Comparison of ENCODE assay signal across 9 cellular contexts in genomic region chr1:19430121-19431068, GRCh38. TPM values are rescaled to one million over a fixed set of nuclear protein-coding genes. Genes with fewer than 3 reads are reported as not detected.
DNase-seq lines count a peak whose midpoint lies in the region; ATAC-seq lines count a peak whose summit lies in the region.
"Had no signal": no experiment of that assay in that cellular context is flagged by ENCODE, and none has a peak within 500 bp of the region (broad histone marks: within the 10 kb centered on the region; RNA-seq: fewer than 3 reads in every experiment).

No MANE protein-coding gene starts in this region.

- POLR2A ChIA-PET in naive thymus-derived CD8-positive, alpha-beta T cell (lab: Charles Lee), result interaction anchor here (0.5 to 1.4 kb wide), 2 partner anchors 11 to 39 kb away, joined by 3 to 5 read pairs; no protein-coding TSS in a partner anchor

- H3K4me1 ChIP-seq in CD4-positive, CD25-positive, alpha-beta regulatory T cell (ENCODE audit: control insufficient read depth, insufficient read depth, low read length, poor library complexity, severe bottlenecking), result peaks cover 53% of the 10 kb centered on the region
- peaks cover 49 to 50% of the 10 kb centered on the region in 2 donors for H3K4me1 ChIP-seq in duodenal mucosa (ENCODE audit: control insufficient read depth in 1 of 2, insufficient read depth in 2 of 2, low read length in 2 of 2)

- H3K4me3 ChIP-seq in CD4-positive, CD25-positive, alpha-beta regulatory T cell (ENCODE audit: low read depth, low read length), result peak overlapping the region; percentile 14
- H3K4me3 ChIP-seq in duodenal mucosa (ENCODE audit: low read depth in 1 of 2, low read length in 2 of 2), result peak overlapping the region in 1 of 2 donors; percentile 13

- peaks cover 12% of the 10 kb centered on the region for H3K36me3 ChIP-seq in CD4-positive, CD25-positive, alpha-beta regulatory T cell (ENCODE audit: control insufficient read depth, insufficient read depth, low read length)
- H3K36me3 ChIP-seq in duodenal mucosa (ENCODE audit: control insufficient read depth in 1 of 2, insufficient read depth in 2 of 2, low read length in 2 of 2), result peaks cover 0 to 5% of the 10 kb centered on the region in 2 donors

- no peaks in the 10 kb centered on the region for H3K27me3 ChIP-seq in CD4-positive, CD25-positive, alpha-beta regulatory T cell (ENCODE audit: control insufficient read depth, insufficient read depth, low read length)
- H3K27me3 ChIP-seq in duodenal mucosa (ENCODE audit: control insufficient read depth in 1 of 2, insufficient read depth in 2 of 2, low read length in 2 of 2), result no peaks in the 10 kb centered on the region

- no peak overlapping the region for H3K27ac ChIP-seq in CD4-positive, CD25-positive, alpha-beta regulatory T cell (ENCODE audit: insufficient read depth, low read length, poor library complexity, severe bottlenecking)
- H3K27ac ChIP-seq in duodenal mucosa (ENCODE audit: low read depth, low read length), result peak overlapping the region; percentile 44
- H3K27ac ChIP-seq: parathyroid adenoma had no signal

- H3K9ac ChIP-seq in duodenal mucosa (ENCODE audit: low read depth in 1 of 2, low read length in 2 of 2), result no peak overlapping the region
- H3K9ac ChIP-seq: parathyroid adenoma had no signal

- H3K27ac Mint-ChIP-seq in CD4-positive, CD25-positive, alpha-beta regulatory T cell, result peak overlapping the region; percentile 33 to 81 (median 78)
- H3K27ac Mint-ChIP-seq in naive thymus-derived CD8-positive, alpha-beta T cell, result peak overlapping the region; percentile 10 to 88 (median 62)

- H3K4me1 Mint-ChIP-seq in CD4-positive, CD25-positive, alpha-beta regulatory T cell, result peaks cover 28 to 89% (median 66%) of the 10 kb centered on the region in 4 donors
- peaks cover 47 to 94% (median 89%) of the 10 kb centered on the region in 4 donors for H3K4me1 Mint-ChIP-seq in naive thymus-derived CD8-positive, alpha-beta T cell

- peaks cover 15% of the 10 kb centered on the region for H3K36me3 Mint-ChIP-seq in CD4-positive, CD25-positive, alpha-beta regulatory T cell
- peaks cover 0 to 46% (median 0%) of the 10 kb centered on the region in 3 donors for H3K36me3 Mint-ChIP-seq in naive thymus-derived CD8-positive, alpha-beta T cell

- H3K4me3 Mint-ChIP-seq in CD4-positive, CD25-positive, alpha-beta regulatory T cell, result peak overlapping the region; percentile 6 to 72 (median 38)
- peak overlapping the region in 9 of 10 donors; percentile 25 to 80 (median 57) for H3K4me3 Mint-ChIP-seq in naive thymus-derived CD8-positive, alpha-beta T cell

- no peak for DNase-seq in CD4-positive, CD25-positive, alpha-beta regulatory T cell
- DNase-seq in NCI-H1105 (lab: John Stamatoyannopoulos, UW) (peak; percentile 7), DMS114 treated with DMSO at 0.1 percent for 48 hours (lab: John Stamatoyannopoulos, UW; ENCODE audit: unreplicated experiment) (no peak), ureter (ENCODE audit: low spot score) (no peak), iPS-NIHi7 (ENCODE audit: extremely low spot score) (no peak)
- DNase-seq in naive thymus-derived CD8-positive, alpha-beta T cell, result no peak

- no peaks in the 10 kb centered on the region for H3K9me3 ChIP-seq in CD4-positive, CD25-positive, alpha-beta regulatory T cell (ENCODE audit: control insufficient read depth in 2 of 2, low read length in 2 of 2)
- H3K9me3 ChIP-seq in duodenal mucosa (ENCODE audit: control insufficient read depth in 1 of 2, low read length in 2 of 2), result no peaks in the 10 kb centered on the region

- no peak for ATAC-seq in CD4-positive, CD25-positive, alpha-beta regulatory T cell (ENCODE audit: low read depth in 2 of 2)
- ATAC-seq in naive thymus-derived CD8-positive, alpha-beta T cell, result peak in 1 of 2 donors; percentile 30
- ATAC-seq in GM21423 (IDR thresholded peaks at IDR 0.05; ENCODE audit: unreplicated experiment), result no peak

- H3K9me3 Mint-ChIP-seq in CD4-positive, CD25-positive, alpha-beta regulatory T cell, result no peaks in the 10 kb centered on the region
- no peaks in the 10 kb centered on the region for H3K9me3 Mint-ChIP-seq in naive thymus-derived CD8-positive, alpha-beta T cell

- H3K27me3 Mint-ChIP-seq in CD4-positive, CD25-positive, alpha-beta regulatory T cell, result no peaks in the 10 kb centered on the region
- no peaks in the 10 kb centered on the region for H3K27me3 Mint-ChIP-seq in naive thymus-derived CD8-positive, alpha-beta T cell

RNA-seq across cellular contexts. Expression of gene CAPZB, which starts 54.9 kb away (rescaled TPM):
- total RNA-seq in CD4-positive, CD25-positive, alpha-beta regulatory T cell, result 372 TPM
- polyA plus RNA-seq in CD4-positive, CD25-positive, alpha-beta regulatory T cell, result 100 to 1,000 TPM; 384 to 588 (median 518) TPM
- 100 to 1,000 TPM; 268 to 289 TPM for total RNA-seq in naive thymus-derived CD8-positive, alpha-beta T cell
- 100 to 1,000 TPM; 475 to 592 (median 562) TPM for polyA plus RNA-seq in naive thymus-derived CD8-positive, alpha-beta T cell
- total RNA-seq in ureter, result 284 TPM
